ENCODE assay signal across 22 cellular contexts in genomic region chr16:57826040-57826434, GRCh38. TPM values are rescaled to one million over a fixed set of nuclear protein-coding genes. Genes with fewer than 3 reads are reported as not detected.
"Had no signal": no experiment of that assay in that cellular context is flagged by ENCODE, and none has a peak within 500 bp of the region (broad histone marks: within the 10 kb centered on the region; RNA-seq: fewer than 3 reads in every experiment).

No MANE protein-coding gene starts in this region.

- H3K27ac Mint-ChIP-seq: activated CD4-positive, alpha-beta memory T cell treated with anti-CD3 and anti-CD28 coated beads for 36 hours; activated CD4-positive, alpha-beta T cell treated with anti-CD3 and anti-CD28 coated beads, Interleukin-2, amount 10 ng/mL, durations not matched to agents 7 days and 5 days; activated naive CD4-positive, alpha-beta T cell treated with anti-CD3 and anti-CD28 coated beads, Interleukin-2, amount 50 U/mL, for 24 hours; T-helper 17 cell had no signal

- H3K36me3 ChIP-seq: MG63 had no signal

- H3K4me3 Mint-ChIP-seq: activated CD4-positive, alpha-beta memory T cell treated with anti-CD3 and anti-CD28 coated beads for 36 hours; activated CD4-positive, alpha-beta T cell treated with anti-CD3 and anti-CD28 coated beads, Interleukin-2, amount 10 ng/mL, durations not matched to agents 7 days and 5 days; activated naive CD4-positive, alpha-beta T cell treated with anti-CD3 and anti-CD28 coated beads, Interleukin-2, amount 50 U/mL, for 24 hours; T-helper 17 cell had no signal

- H3K9me3 Mint-ChIP-seq: activated CD4-positive, alpha-beta memory T cell treated with anti-CD3 and anti-CD28 coated beads for 36 hours; activated CD4-positive, alpha-beta T cell treated with anti-CD3 and anti-CD28 coated beads, Interleukin-2, amount 10 ng/mL, durations not matched to agents 7 days and 5 days; activated naive CD4-positive, alpha-beta T cell treated with anti-CD3 and anti-CD28 coated beads, Interleukin-2, amount 50 U/mL, for 24 hours had no signal

- H3K27me3 Mint-ChIP-seq: activated naive CD4-positive, alpha-beta T cell treated with anti-CD3 and anti-CD28 coated beads, Interleukin-2, amount 50 U/mL, for 24 hours had no signal

- H3K27me3 ChIP-seq: body of pancreas, MG63 had no signal

- H3K4me1 Mint-ChIP-seq: activated CD4-positive, alpha-beta T cell treated with anti-CD3 and anti-CD28 coated beads, Interleukin-2, amount 10 ng/mL, durations not matched to agents 7 days and 5 days; activated naive CD4-positive, alpha-beta T cell treated with anti-CD3 and anti-CD28 coated beads, Interleukin-2, amount 50 U/mL, for 24 hours had no signal

- H3K36me3 Mint-ChIP-seq: activated CD4-positive, alpha-beta memory T cell treated with anti-CD3 and anti-CD28 coated beads for 36 hours; activated naive CD4-positive, alpha-beta T cell treated with anti-CD3 and anti-CD28 coated beads, Interleukin-2, amount 50 U/mL, for 24 hours had no signal

- H3K9me3 ChIP-seq: body of pancreas, MG63 had no signal

- H3K27ac ChIP-seq: KMS-11 had no signal

- ATAC-seq: T-helper 17 cell had no signal

- H3K9ac ChIP-seq: KMS-11 had no signal

- H3K4me2 ChIP-seq: KMS-11 had no signal

- H3K4me3 ChIP-seq: body of pancreas, MG63 had no signal

- DNase-seq: activated CD4-positive, alpha-beta memory T cell treated with anti-CD3 and anti-CD28 coated beads for 36 hours; activated CD4-positive, alpha-beta T cell treated with anti-CD3 and anti-CD28 coated beads, Interleukin-2, amount 10 ng/mL, durations not matched to agents 7 days and 5 days; activated CD4-positive, CD25-positive, alpha-beta regulatory T cell; activated CD8-positive, alpha-beta memory T cell treated with anti-CD3 and anti-CD28 coated beads, Interleukin-2, amount 50 U/mL, for 48 hours; activated T-cell treated with anti-CD3 and anti-CD28 coated beads, Interleukin-2, amount 50 U/mL, for 1 hour; aorta; central memory CD4-positive, alpha-beta T cell; MG63; MV-4-11; NCI-H1417 treated with DMSO at 0.1 percent for 48 hours; NCI-H1694; NCI-H2029; NCI-H345; NCI-H510A; NCI-H526 treated with DMSO at 0.1 percent for 48 hours; NCI-H82; SIG-M5; T-helper 17 cell; T1000 had no signal

RNA-seq across cellular contexts. Expression of gene KIFC3, which starts 23.7 kb away (rescaled TPM):
- total RNA-seq: activated CD4-positive, alpha-beta T cell treated with anti-CD3 and anti-CD28 coated beads, Interleukin-2, amount 10 ng/mL, durations not matched to agents 7 days and 5 days had no signal
